In the genomic region with DNA sequence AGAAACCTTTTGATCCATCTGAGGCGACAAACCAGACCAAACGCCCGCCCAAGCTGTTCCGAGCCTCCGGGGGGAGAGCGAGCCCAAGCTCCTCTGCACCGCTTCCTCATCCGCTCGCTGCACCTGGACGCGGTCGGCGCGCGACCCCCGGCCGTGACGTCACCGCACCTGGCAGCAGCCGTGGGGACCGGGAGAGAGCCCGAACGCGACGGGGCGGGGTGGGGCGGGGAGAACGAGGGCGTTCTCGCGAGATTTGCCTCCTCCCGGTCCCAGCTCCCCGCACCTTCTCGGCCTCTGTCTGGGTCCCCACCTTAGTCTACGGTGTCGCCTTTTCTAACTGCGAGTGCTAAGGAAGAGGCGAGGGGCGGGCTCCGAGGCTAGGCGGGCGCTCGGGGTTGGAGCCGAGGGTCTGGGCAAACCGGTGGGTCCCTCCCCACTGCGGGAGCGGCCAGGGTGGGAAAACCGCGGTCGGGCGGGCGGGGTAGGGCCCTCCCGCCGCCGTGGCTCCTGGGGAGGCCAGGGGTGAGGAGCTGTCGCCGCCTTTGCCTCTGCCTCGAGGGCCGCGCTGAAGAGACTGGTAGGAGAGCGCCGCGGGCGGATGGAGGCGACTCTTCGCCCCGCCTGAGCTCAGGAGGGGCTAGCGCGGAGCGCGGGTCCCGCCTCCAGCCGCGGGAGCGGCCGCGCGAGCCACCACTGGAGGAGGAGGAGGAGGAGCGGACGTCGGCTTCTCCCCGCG, we compare ENCODE assay signal across 8 cellular contexts. TPM values are rescaled to one million over a fixed set of nuclear protein-coding genes. Genes with fewer than 3 reads are reported as not detected.
DNase-seq lines count a peak whose midpoint lies in the region; ATAC-seq and TF ChIP-seq lines count a peak whose summit lies in the region.

A gene with protein sequence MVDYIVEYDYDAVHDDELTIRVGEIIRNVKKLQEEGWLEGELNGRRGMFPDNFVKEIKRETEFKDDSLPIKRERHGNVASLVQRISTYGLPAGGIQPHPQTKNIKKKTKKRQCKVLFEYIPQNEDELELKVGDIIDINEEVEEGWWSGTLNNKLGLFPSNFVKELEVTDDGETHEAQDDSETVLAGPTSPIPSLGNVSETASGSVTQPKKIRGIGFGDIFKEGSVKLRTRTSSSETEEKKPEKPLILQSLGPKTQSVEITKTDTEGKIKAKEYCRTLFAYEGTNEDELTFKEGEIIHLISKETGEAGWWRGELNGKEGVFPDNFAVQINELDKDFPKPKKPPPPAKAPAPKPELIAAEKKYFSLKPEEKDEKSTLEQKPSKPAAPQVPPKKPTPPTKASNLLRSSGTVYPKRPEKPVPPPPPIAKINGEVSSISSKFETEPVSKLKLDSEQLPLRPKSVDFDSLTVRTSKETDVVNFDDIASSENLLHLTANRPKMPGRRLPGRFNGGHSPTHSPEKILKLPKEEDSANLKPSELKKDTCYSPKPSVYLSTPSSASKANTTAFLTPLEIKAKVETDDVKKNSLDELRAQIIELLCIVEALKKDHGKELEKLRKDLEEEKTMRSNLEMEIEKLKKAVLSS (plus strand): TSS at position 293 of the 736 bp plus-strand sequence. CDS start 456 bp downstream, outside the sequence.

- intact Hi-C loops in T-helper 1 cell treated with Interleukin-12 subunit alpha and Interleukin-12 subunit beta and Interleukin-4 antibody, amounts not matched to agents 30 ng/mL and 1 ng/mL, for 36 hours (cut with micrococcal nuclease) = loop anchor here (1.0 to 5.0 kb wide), 8 partner anchors 9 to 1985 kb away; a partner anchor contains a TSS
- intact Hi-C loops in heart right ventricle (cut with DNase I) (loop anchor here in 6 of 10 donors (2.0 to 10.0 kb wide), 5 partner anchors 39 to 107 kb away; no protein-coding TSS in a partner anchor), posterior vena cava (cut with DNase I) (no loop called here), upper lobe of right lung (cut with DNase I) (no loop called here)

- peak; percentile 60 for TF ChIP-seq POLR2A in GM15510 (IDR thresholded peaks at IDR 0.05; ENCODE audit: borderline replicate concordance, extremely low read depth, insufficient read length)

- peak within 1 kb of the TSS; percentile 33 to 98 (median 90) for H3K4me3 ChIP-seq in heart right ventricle
- H3K4me3 ChIP-seq in upper lobe of right lung = peak within 1 kb of the TSS; percentile 92

- peak in 5 of 9 donors; percentile 12 to 48 (median 32) for TF ChIP-seq CTCF in heart right ventricle (IDR thresholded peaks at IDR 0.05)
- peak; percentile 11 for TF ChIP-seq CTCF in upper lobe of right lung (IDR thresholded peaks at IDR 0.05)

- WGBS in heart right ventricle, 2 donors = 0% methylated on average over 72 to 83 of the region's 83 CpGs

- H3K27me3 ChIP-seq in heart right ventricle = no peaks in the 10 kb centered on the region
- no peaks in the 10 kb centered on the region for H3K27me3 ChIP-seq in upper lobe of right lung

- DNase-seq in NCI-H146 (lab: John Stamatoyannopoulos, UW) (peak; percentile 96), amniotic epithelial cell (ENCODE audit: low read depth) (peak; percentile 63), heart right ventricle (peak; percentile 86 to 89), posterior vena cava (ENCODE audit: low spot score) (peak; percentile 92), upper lobe of right lung (peak; percentile 94)

- ATAC-seq in HG02870 (IDR thresholded peaks at IDR 0.05; ENCODE audit: unreplicated experiment) = peak; percentile 74
- ATAC-seq in heart right ventricle = peak; percentile 96 to 98 (median 96)
- ATAC-seq in upper lobe of right lung = peak; percentile 95

- H3K4me1 ChIP-seq in heart right ventricle (peaks cover 0 to 57% (median 22%) of the 10 kb centered on the region in 9 donors), upper lobe of right lung (peaks cover 20% of the 10 kb centered on the region)

- H3K36me3 ChIP-seq in heart right ventricle = no peaks in the 10 kb centered on the region
- no peaks in the 10 kb centered on the region for H3K36me3 ChIP-seq in upper lobe of right lung

- no peaks in the 10 kb centered on the region for H3K9me3 ChIP-seq in heart right ventricle
- H3K9me3 ChIP-seq in upper lobe of right lung = no peaks in the 10 kb centered on the region

- H3K27ac ChIP-seq in heart right ventricle (peak within 1 kb of the TSS; percentile 95 to 99 (median 97)), upper lobe of right lung (peak within 1 kb of the TSS; percentile 95)

RNA-seq across cellular contexts. Expression of the gene that starts here (rescaled TPM):
- total RNA-seq in T-helper 1 cell treated with Interleukin-12 subunit alpha and Interleukin-12 subunit beta and Interleukin-4 antibody, amounts not matched to agents 30 ng/mL and 1 ng/mL, for 36 hours = 25.2 and 28.2 TPM in 2 replicates
- total RNA-seq in heart right ventricle (10 to 100 TPM in 8 of 10 donors, 1 to 10 TPM in 2; 8.5 to 15.6 (median 10.8) TPM), posterior vena cava (10 to 100 TPM; 20.1 to 26.5 TPM), upper lobe of right lung (34.5 TPM)
- polyA plus RNA-seq in heart right ventricle = 10 to 100 TPM in 1 of 2 donors, 1 to 10 TPM in 1; 5.8 to 10.8 TPM

Comparison
In these comparisons a context has a peak if more than half of its experiments do, and no peak if none do; other contexts are left out.
1. Peak in every context shown above with its lines: DNase-seq, ATAC-seq, H3K4me3 ChIP-seq and H3K27ac ChIP-seq.
2. intact Hi-C loops: an anchor here in T-helper 1 cell treated with Interleukin-12 subunit alpha and Interleukin-12 subunit beta and Interleukin-4 antibody, amounts not matched to agents 30 ng/mL and 1 ng/mL, for 36 hours (1.0 to 5.0 kb wide) and heart right ventricle (2.0 to 10.0 kb wide); none called in posterior vena cava and upper lobe of right lung.